11 cellular contexts compared by ENCODE assay signal in the genomic region with DNA sequence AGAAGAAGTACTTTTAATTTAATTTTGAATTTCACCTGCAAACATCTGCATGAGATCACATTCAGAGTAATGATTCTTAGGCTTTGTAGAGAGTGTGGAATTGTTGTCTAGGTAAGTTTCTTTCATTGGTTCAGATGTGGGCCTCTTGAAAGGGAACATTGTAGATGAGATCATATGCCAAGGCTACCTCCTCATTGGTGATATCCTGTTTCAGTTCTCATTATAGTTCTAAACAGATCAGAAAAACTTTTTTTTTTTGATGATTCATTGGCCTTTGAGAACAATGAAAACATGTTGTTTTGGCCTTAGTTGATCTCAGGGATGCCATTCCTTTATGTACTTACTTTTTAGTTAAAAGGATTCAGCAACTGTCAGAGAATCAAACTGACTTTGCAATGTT.
DNase-seq lines count a peak whose midpoint lies in the region; ATAC-seq and TF ChIP-seq lines count a peak whose summit lies in the region.
"Had no signal": no experiment of that assay in that cellular context is flagged by ENCODE, and none has a peak within 500 bp of the region (broad histone marks: within the 10 kb centered on the region; RNA-seq: fewer than 3 reads in every experiment).

No MANE protein-coding gene starts in this region.

- H3K27me3 ChIP-seq in RWPE2 (ENCODE audit: insufficient read depth, poor library complexity, severe bottlenecking) = no peaks in the 10 kb centered on the region

- H3K9me3 ChIP-seq in RWPE2 (ENCODE audit: severe bottlenecking) = no peaks in the 10 kb centered on the region

- DNase-seq in CD1c-positive myeloid dendritic cell (ENCODE audit: extremely low spot score) (peak; percentile 55), RWPE2 (ENCODE audit: low spot score) (no peak), fibroblast of peridontal ligament (ENCODE audit: extremely low read depth) (peak; percentile 47), hypothalamus (lab: John Stamatoyannopoulos, UW) (no peak), medulla oblongata (ENCODE audit: extremely low spot score) (no peak), NCI-H187 treated with DMSO at 0.1 percent for 48 hours (lab: John Stamatoyannopoulos, UW) (no peak)
- DNase-seq: DMS153, head of caudate nucleus had no signal

- no peak for TF ChIP-seq CTCF in RWPE2 (IDR thresholded peaks at IDR 0.05; ENCODE audit: poor library complexity, severe bottlenecking)

- no peak overlapping the region for H3K4me3 ChIP-seq in RWPE2 (ENCODE audit: severe bottlenecking)

- H3K27ac ChIP-seq in RWPE2 (ENCODE audit: poor library complexity, severe bottlenecking) = peak overlapping the region; percentile 54

- peaks cover 40% of the 10 kb centered on the region for H3K4me1 ChIP-seq in RWPE2 (ENCODE audit: insufficient read depth, poor library complexity, severe bottlenecking)

- no peaks in the 10 kb centered on the region for H3K36me3 ChIP-seq in RWPE2 (ENCODE audit: low read depth)

- ATAC-seq in GM19351 (IDR thresholded peaks at IDR 0.05; ENCODE audit: unreplicated experiment) (peak; percentile 94), RWPE2 (ENCODE audit: low read depth) (peak; percentile 86), GM18858 (IDR thresholded peaks at IDR 0.05; ENCODE audit: unreplicated experiment) (no peak)
- ATAC-seq: Panc1 had no signal

Comparison
In these comparisons a context has a peak if more than half of its experiments do, and no peak if none do; other contexts are left out.
1. DNase-seq: peak in CD1c-positive myeloid dendritic cell (single experiment) and fibroblast of peridontal ligament (single experiment); none in RWPE2 (single experiment), hypothalamus (0 of 51), medulla oblongata (single experiment) and NCI-H187 treated with DMSO at 0.1 percent for 48 hours (single experiment).